ENCODE assay signal across 1 cellular context in genomic region chr1:234643111-234643849, GRCh38.
TF ChIP-seq lines count a peak whose summit lies in the region.

No MANE protein-coding gene starts in this region.

TF ChIP-seq in HepG2, 621 proteins besides CTCF, POLR2A, EP300 and RAD21 (continued from another document and continues in another):
- TF ChIP-seq SIN3A (IDR thresholded peaks at IDR 0.05; ENCODE audit: borderline replicate concordance, low read depth, low read length), result peak; percentile 58; the same call in 1 of the 2 replicates
- no peak for TF ChIP-seq ZNF879 (CRISPR knock-in tag; IDR thresholded peaks at IDR 0.05)
- TF ChIP-seq, protein P1, sequence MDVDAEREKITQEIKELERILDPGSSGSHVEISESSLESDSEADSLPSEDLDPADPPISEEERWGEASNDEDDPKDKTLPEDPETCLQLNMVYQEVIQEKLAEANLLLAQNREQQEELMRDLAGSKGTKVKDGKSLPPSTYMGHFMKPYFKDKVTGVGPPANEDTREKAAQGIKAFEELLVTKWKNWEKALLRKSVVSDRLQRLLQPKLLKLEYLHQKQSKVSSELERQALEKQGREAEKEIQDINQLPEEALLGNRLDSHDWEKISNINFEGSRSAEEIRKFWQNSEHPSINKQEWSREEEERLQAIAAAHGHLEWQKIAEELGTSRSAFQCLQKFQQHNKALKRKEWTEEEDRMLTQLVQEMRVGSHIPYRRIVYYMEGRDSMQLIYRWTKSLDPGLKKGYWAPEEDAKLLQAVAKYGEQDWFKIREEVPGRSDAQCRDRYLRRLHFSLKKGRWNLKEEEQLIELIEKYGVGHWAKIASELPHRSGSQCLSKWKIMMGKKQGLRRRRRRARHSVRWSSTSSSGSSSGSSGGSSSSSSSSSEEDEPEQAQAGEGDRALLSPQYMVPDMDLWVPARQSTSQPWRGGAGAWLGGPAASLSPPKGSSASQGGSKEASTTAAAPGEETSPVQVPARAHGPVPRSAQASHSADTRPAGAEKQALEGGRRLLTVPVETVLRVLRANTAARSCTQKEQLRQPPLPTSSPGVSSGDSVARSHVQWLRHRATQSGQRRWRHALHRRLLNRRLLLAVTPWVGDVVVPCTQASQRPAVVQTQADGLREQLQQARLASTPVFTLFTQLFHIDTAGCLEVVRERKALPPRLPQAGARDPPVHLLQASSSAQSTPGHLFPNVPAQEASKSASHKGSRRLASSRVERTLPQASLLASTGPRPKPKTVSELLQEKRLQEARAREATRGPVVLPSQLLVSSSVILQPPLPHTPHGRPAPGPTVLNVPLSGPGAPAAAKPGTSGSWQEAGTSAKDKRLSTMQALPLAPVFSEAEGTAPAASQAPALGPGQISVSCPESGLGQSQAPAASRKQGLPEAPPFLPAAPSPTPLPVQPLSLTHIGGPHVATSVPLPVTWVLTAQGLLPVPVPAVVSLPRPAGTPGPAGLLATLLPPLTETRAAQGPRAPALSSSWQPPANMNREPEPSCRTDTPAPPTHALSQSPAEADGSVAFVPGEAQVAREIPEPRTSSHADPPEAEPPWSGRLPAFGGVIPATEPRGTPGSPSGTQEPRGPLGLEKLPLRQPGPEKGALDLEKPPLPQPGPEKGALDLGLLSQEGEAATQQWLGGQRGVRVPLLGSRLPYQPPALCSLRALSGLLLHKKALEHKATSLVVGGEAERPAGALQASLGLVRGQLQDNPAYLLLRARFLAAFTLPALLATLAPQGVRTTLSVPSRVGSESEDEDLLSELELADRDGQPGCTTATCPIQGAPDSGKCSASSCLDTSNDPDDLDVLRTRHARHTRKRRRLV (CRISPR knock-in tag; IDR thresholded peaks at IDR 0.05), result peak; percentile 77; the same call in 1 of the 2 replicates
- TF ChIP-seq, protein P2, sequence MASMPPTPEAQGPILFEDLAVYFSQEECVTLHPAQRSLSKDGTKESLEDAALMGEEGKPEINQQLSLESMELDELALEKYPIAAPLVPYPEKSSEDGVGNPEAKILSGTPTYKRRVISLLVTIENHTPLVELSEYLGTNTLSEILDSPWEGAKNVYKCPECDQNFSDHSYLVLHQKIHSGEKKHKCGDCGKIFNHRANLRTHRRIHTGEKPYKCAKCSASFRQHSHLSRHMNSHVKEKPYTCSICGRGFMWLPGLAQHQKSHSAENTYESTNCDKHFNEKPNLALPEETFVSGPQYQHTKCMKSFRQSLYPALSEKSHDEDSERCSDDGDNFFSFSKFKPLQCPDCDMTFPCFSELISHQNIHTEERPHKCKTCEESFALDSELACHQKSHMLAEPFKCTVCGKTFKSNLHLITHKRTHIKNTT (CRISPR knock-in tag; IDR thresholded peaks at IDR 0.05), result no peak
- no peak for TF ChIP-seq IKZF1 (IDR thresholded peaks at IDR 0.05)
- TF ChIP-seq ZNF598 (CRISPR knock-in tag; IDR thresholded peaks at IDR 0.05; ENCODE audit: borderline replicate concordance), result peak; percentile 69; the same call in 1 of the 2 replicates
- TF ChIP-seq RCOR2 (CRISPR knock-in tag; IDR thresholded peaks at IDR 0.05), result peak; percentile 94
- peak; percentile 99 for TF ChIP-seq HDAC2 (CRISPR knock-in tag; IDR thresholded peaks at IDR 0.05)
- no peak for TF ChIP-seq ZNF343 (CRISPR knock-in tag; IDR thresholded peaks at IDR 0.05)
- TF ChIP-seq ZBTB42 (CRISPR knock-in tag; IDR thresholded peaks at IDR 0.05), result peak; percentile 57; the same call in 1 of the 2 replicates
- peak; percentile 37; the same call in 1 of the 2 replicates for TF ChIP-seq ZNF460 (CRISPR knock-in tag; IDR thresholded peaks at IDR 0.05; ENCODE audit: borderline replicate concordance)
- TF ChIP-seq, protein P3, sequence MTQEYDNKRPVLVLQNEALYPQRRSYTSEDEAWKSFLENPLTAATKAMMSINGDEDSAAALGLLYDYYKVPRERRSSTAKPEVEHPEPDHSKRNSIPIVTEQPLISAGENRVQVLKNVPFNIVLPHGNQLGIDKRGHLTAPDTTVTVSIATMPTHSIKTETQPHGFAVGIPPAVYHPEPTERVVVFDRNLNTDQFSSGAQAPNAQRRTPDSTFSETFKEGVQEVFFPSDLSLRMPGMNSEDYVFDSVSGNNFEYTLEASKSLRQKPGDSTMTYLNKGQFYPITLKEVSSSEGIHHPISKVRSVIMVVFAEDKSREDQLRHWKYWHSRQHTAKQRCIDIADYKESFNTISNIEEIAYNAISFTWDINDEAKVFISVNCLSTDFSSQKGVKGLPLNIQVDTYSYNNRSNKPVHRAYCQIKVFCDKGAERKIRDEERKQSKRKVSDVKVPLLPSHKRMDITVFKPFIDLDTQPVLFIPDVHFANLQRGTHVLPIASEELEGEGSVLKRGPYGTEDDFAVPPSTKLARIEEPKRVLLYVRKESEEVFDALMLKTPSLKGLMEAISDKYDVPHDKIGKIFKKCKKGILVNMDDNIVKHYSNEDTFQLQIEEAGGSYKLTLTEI (CRISPR knock-in tag; conservative IDR thresholded peaks at IDR 0.05), result no peak
- no peak for TF ChIP-seq PHF20 (CRISPR knock-in tag; IDR thresholded peaks at IDR 0.05)
- TF ChIP-seq ARNT (IDR thresholded peaks at IDR 0.05), result no peak
- no peak for TF ChIP-seq ZC3H4 (CRISPR knock-in tag; IDR thresholded peaks at IDR 0.05; ENCODE audit: borderline replicate concordance)
- TF ChIP-seq, protein P4, sequence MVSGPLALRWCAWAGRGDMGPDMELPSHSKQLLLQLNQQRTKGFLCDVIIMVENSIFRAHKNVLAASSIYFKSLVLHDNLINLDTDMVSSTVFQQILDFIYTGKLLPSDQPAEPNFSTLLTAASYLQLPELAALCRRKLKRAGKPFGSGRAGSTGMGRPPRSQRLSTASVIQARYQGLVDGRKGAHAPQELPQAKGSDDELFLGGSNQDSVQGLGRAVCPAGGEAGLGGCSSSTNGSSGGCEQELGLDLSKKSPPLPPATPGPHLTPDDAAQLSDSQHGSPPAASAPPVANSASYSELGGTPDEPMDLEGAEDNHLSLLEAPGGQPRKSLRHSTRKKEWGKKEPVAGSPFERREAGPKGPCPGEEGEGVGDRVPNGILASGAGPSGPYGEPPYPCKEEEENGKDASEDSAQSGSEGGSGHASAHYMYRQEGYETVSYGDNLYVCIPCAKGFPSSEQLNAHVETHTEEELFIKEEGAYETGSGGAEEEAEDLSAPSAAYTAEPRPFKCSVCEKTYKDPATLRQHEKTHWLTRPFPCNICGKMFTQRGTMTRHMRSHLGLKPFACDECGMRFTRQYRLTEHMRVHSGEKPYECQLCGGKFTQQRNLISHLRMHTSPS (CRISPR knock-in tag; IDR thresholded peaks at IDR 0.05; ENCODE audit: low read depth), result 0 out of 2 replicates have a peak, but pooled peaks have one; percentile 75
- TF ChIP-seq, protein P5, sequence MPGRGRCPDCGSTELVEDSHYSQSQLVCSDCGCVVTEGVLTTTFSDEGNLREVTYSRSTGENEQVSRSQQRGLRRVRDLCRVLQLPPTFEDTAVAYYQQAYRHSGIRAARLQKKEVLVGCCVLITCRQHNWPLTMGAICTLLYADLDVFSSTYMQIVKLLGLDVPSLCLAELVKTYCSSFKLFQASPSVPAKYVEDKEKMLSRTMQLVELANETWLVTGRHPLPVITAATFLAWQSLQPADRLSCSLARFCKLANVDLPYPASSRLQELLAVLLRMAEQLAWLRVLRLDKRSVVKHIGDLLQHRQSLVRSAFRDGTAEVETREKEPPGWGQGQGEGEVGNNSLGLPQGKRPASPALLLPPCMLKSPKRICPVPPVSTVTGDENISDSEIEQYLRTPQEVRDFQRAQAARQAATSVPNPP (CRISPR knock-in tag; IDR thresholded peaks at IDR 0.05), result peak; percentile 85; the same call in 1 of the 2 replicates
- TF ChIP-seq, protein P6, sequence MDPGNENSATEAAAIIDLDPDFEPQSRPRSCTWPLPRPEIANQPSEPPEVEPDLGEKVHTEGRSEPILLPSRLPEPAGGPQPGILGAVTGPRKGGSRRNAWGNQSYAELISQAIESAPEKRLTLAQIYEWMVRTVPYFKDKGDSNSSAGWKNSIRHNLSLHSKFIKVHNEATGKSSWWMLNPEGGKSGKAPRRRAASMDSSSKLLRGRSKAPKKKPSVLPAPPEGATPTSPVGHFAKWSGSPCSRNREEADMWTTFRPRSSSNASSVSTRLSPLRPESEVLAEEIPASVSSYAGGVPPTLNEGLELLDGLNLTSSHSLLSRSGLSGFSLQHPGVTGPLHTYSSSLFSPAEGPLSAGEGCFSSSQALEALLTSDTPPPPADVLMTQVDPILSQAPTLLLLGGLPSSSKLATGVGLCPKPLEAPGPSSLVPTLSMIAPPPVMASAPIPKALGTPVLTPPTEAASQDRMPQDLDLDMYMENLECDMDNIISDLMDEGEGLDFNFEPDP (CRISPR knock-in tag; conservative IDR thresholded peaks at IDR 0.05), result peak; percentile 81; the same call in 1 of the 2 replicates
- peak; percentile 91 for TF ChIP-seq SIX4 (CRISPR knock-in tag; IDR thresholded peaks at IDR 0.05)
- no peak for TF ChIP-seq ZNF446 (CRISPR knock-in tag; IDR thresholded peaks at IDR 0.05)
- 0 out of 2 replicates have a peak, but pooled peaks have one; percentile 70 for TF ChIP-seq NFAT5 (CRISPR knock-in tag; IDR thresholded peaks at IDR 0.05)
- TF ChIP-seq JDP2 (CRISPR knock-in tag; IDR thresholded peaks at IDR 0.05; ENCODE audit: borderline replicate concordance), result peak; percentile 93; the same call in 1 of the 2 replicates
- peak; percentile 82 for TF ChIP-seq NR2C2 (CRISPR knock-in tag; IDR thresholded peaks at IDR 0.05; ENCODE audit: borderline replicate concordance)
- peak; percentile 82 for TF ChIP-seq RFX1 (IDR thresholded peaks at IDR 0.05)
- no peak; the same call in 1 of the 2 replicates for TF ChIP-seq GZF1 (CRISPR knock-in tag; IDR thresholded peaks at IDR 0.05)
- peak; percentile 97 for TF ChIP-seq TEAD3 (CRISPR knock-in tag; optimal IDR thresholded peaks at IDR 0.05; ENCODE audit: borderline replicate concordance)
- TF ChIP-seq, protein P7, sequence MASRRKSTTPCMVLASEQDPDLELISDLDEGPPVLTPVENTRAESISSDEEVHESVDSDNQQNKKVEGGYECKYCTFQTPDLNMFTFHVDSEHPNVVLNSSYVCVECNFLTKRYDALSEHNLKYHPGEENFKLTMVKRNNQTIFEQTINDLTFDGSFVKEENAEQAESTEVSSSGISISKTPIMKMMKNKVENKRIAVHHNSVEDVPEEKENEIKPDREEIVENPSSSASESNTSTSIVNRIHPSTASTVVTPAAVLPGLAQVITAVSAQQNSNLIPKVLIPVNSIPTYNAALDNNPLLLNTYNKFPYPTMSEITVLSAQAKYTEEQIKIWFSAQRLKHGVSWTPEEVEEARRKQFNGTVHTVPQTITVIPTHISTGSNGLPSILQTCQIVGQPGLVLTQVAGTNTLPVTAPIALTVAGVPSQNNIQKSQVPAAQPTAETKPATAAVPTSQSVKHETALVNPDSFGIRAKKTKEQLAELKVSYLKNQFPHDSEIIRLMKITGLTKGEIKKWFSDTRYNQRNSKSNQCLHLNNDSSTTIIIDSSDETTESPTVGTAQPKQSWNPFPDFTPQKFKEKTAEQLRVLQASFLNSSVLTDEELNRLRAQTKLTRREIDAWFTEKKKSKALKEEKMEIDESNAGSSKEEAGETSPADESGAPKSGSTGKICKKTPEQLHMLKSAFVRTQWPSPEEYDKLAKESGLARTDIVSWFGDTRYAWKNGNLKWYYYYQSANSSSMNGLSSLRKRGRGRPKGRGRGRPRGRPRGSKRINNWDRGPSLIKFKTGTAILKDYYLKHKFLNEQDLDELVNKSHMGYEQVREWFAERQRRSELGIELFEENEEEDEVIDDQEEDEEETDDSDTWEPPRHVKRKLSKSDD (CRISPR knock-in tag; IDR thresholded peaks at IDR 0.05; ENCODE audit: low read depth), result peak; percentile 93; the same call in 1 of the 2 replicates
- TF ChIP-seq, protein P8, sequence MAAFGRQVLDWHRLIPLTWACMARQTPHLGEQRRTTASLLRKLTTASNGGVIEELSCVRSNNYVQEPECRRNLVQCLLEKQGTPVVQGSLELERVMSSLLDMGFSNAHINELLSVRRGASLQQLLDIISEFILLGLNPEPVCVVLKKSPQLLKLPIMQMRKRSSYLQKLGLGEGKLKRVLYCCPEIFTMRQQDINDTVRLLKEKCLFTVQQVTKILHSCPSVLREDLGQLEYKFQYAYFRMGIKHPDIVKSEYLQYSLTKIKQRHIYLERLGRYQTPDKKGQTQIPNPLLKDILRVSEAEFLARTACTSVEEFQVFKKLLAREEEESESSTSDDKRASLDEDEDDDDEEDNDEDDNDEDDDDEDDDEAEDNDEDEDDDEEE (CRISPR knock-in tag; IDR thresholded peaks at IDR 0.05), result peak; percentile 29; the same call in 1 of the 2 replicates
- TF ChIP-seq ZUFSP (CRISPR knock-in tag; IDR thresholded peaks at IDR 0.05; ENCODE audit: borderline replicate concordance), result no peak
- TF ChIP-seq GATAD2A (CRISPR knock-in tag; IDR thresholded peaks at IDR 0.05), result peak; percentile 97
- TF ChIP-seq ZNF101 (CRISPR knock-in tag; IDR thresholded peaks at IDR 0.05; ENCODE audit: borderline replicate concordance, low read depth), result no peak
